In genomic region chr4:153997506-153997905, GRCh38 we compare ENCODE assay signal across 32 cellular contexts.
"Had no signal": no experiment of that assay in that cellular context is flagged by ENCODE, and none has a peak within 500 bp of the region (broad histone marks: within the 10 kb centered on the region; RNA-seq: fewer than 3 reads in every experiment).

No MANE protein-coding gene starts in this region.

- FAIRE-seq: endometrium, endothelial cell of umbilical vein had no signal

- H3K36me3 Mint-ChIP-seq: activated naive CD4-positive, alpha-beta T cell treated with anti-CD3 and anti-CD28 coated beads, Interleukin-2, amount 10 ng/mL, durations not matched to agents 7 days and 5 days; activated naive CD8-positive, alpha-beta T cell treated with anti-CD3 and anti-CD28 coated beads, Interleukin-2, amount 10 ng/mL, durations not matched to agents 7 days and 5 days; WTC11 had no signal

- H3K4me1 ChIP-seq: ascending aorta, breast epithelium, colonic mucosa, esophagus squamous epithelium, gastroesophageal sphincter had no signal

- H3K27ac Mint-ChIP-seq: activated CD4-positive, alpha-beta memory T cell treated with anti-CD3 and anti-CD28 coated beads, Interleukin-2, amount 10 ng/mL, durations not matched to agents 7 days and 5 days; activated CD4-positive, alpha-beta T cell treated with anti-CD3 and anti-CD28 coated beads, Interleukin-2, amount 10 ng/mL, durations not matched to agents 7 days and 5 days; activated naive CD4-positive, alpha-beta T cell treated with anti-CD3 and anti-CD28 coated beads, Interleukin-2, amount 10 ng/mL, durations not matched to agents 7 days and 5 days; activated naive CD4-positive, alpha-beta T cell treated with anti-CD3 and anti-CD28 coated beads, Interleukin-2, amount 50 U/mL, for 72 hours; activated naive CD8-positive, alpha-beta T cell treated with anti-CD3 and anti-CD28 coated beads, Interleukin-2, amount 10 ng/mL, durations not matched to agents 7 days and 5 days; activated T-cell treated with anti-CD3 and anti-CD28 coated beads, Interleukin-2, amount 50 U/mL, for 24 hours; activated T-cell treated with anti-CD3 and anti-CD28 coated beads, Interleukin-2, amount 50 U/mL, for 72 hours; brain; WTC11 had no signal

- H3K27me3 Mint-ChIP-seq: activated CD4-positive, alpha-beta memory T cell treated with anti-CD3 and anti-CD28 coated beads, Interleukin-2, amount 10 ng/mL, durations not matched to agents 7 days and 5 days had no signal

- ATAC-seq: activated naive CD4-positive, alpha-beta T cell treated with anti-CD3 and anti-CD28 coated beads, Interleukin-2, amount 50 U/mL, for 72 hours; activated T-cell treated with anti-CD3 and anti-CD28 coated beads, Interleukin-2, amount 50 U/mL, for 72 hours; gastroesophageal sphincter; WTC11 had no signal

- H3K27me3 ChIP-seq: ascending aorta, breast epithelium, cardiac muscle cell, colonic mucosa, esophagus squamous epithelium, gastroesophageal sphincter had no signal

- DNase-seq: activated CD4-positive, alpha-beta memory T cell treated with anti-CD3 and anti-CD28 coated beads, Interleukin-2, amount 10 ng/mL, durations not matched to agents 7 days and 5 days; activated CD4-positive, alpha-beta T cell treated with anti-CD3 and anti-CD28 coated beads for 1 hour; activated CD4-positive, alpha-beta T cell treated with anti-CD3 and anti-CD28 coated beads for 4 hours; activated CD4-positive, alpha-beta T cell treated with anti-CD3 and anti-CD28 coated beads, Interleukin-2, amount 10 ng/mL, durations not matched to agents 7 days and 5 days; activated CD4-positive, alpha-beta T cell treated with anti-CD3 and anti-CD28 coated beads, Interleukin-2, amount 50 U/mL, for 4 hours; activated CD8-positive, alpha-beta memory T cell treated with anti-CD3 and anti-CD28 coated beads, Interleukin-2, amount 50 U/mL, for 48 hours; activated gamma-delta T cell; activated naive CD4-positive, alpha-beta T cell; activated naive CD4-positive, alpha-beta T cell treated with anti-CD3 and anti-CD28 coated beads, Interleukin-2, amount 10 ng/mL, durations not matched to agents 7 days and 5 days; activated naive CD8-positive, alpha-beta T cell treated with anti-CD3 and anti-CD28 coated beads, Interleukin-2, amount 10 ng/mL, durations not matched to agents 7 days and 5 days; activated T-cell treated with anti-CD3 and anti-CD28 coated beads for 4 hours; activated T-cell treated with anti-CD3 and anti-CD28 coated beads, Interleukin-2, amount 50 U/mL, for 24 hours; activated T-cell treated with anti-CD3 and anti-CD28 coated beads, Interleukin-2, amount 50 U/mL, for 72 hours; central memory CD4-positive, alpha-beta T cell; cerebellar nuclear complex; colonic mucosa; effector CD8-positive, alpha-beta T cell; esophagus squamous epithelium; foreskin melanocyte; head of caudate nucleus; T-helper 2 cell had no signal

- H3K27ac ChIP-seq: ascending aorta, breast epithelium, cardiac muscle cell, colonic mucosa, epithelial cell of prostate, esophagus squamous epithelium, gastroesophageal sphincter, VCaP had no signal

- H3K9me3 ChIP-seq: ascending aorta, colonic mucosa, esophagus squamous epithelium had no signal

- H3K36me3 ChIP-seq: ascending aorta, breast epithelium, cardiac muscle cell, colonic mucosa, esophagus squamous epithelium, gastroesophageal sphincter had no signal

- H3K9me3 Mint-ChIP-seq: activated naive CD8-positive, alpha-beta T cell treated with anti-CD3 and anti-CD28 coated beads, Interleukin-2, amount 10 ng/mL, durations not matched to agents 7 days and 5 days had no signal

- H3K4me1 Mint-ChIP-seq: activated CD4-positive, alpha-beta memory T cell treated with anti-CD3 and anti-CD28 coated beads, Interleukin-2, amount 10 ng/mL, durations not matched to agents 7 days and 5 days; activated CD4-positive, alpha-beta T cell treated with anti-CD3 and anti-CD28 coated beads, Interleukin-2, amount 10 ng/mL, durations not matched to agents 7 days and 5 days; activated naive CD4-positive, alpha-beta T cell treated with anti-CD3 and anti-CD28 coated beads, Interleukin-2, amount 10 ng/mL, durations not matched to agents 7 days and 5 days; activated naive CD8-positive, alpha-beta T cell treated with anti-CD3 and anti-CD28 coated beads, Interleukin-2, amount 10 ng/mL, durations not matched to agents 7 days and 5 days; brain had no signal

- H3K4me3 ChIP-seq: ascending aorta, breast epithelium, cardiac muscle cell, colonic mucosa, esophagus squamous epithelium, gastroesophageal sphincter had no signal

- H3K4me3 Mint-ChIP-seq: activated CD4-positive, alpha-beta memory T cell treated with anti-CD3 and anti-CD28 coated beads, Interleukin-2, amount 10 ng/mL, durations not matched to agents 7 days and 5 days; activated CD4-positive, alpha-beta T cell treated with anti-CD3 and anti-CD28 coated beads, Interleukin-2, amount 10 ng/mL, durations not matched to agents 7 days and 5 days; activated naive CD4-positive, alpha-beta T cell treated with anti-CD3 and anti-CD28 coated beads, Interleukin-2, amount 10 ng/mL, durations not matched to agents 7 days and 5 days; activated naive CD8-positive, alpha-beta T cell treated with anti-CD3 and anti-CD28 coated beads, Interleukin-2, amount 10 ng/mL, durations not matched to agents 7 days and 5 days; activated T-cell treated with anti-CD3 and anti-CD28 coated beads, Interleukin-2, amount 50 U/mL, for 24 hours; activated T-cell treated with anti-CD3 and anti-CD28 coated beads, Interleukin-2, amount 50 U/mL, for 72 hours; brain; WTC11 had no signal
